Comparison of ENCODE assay signal across 11 cellular contexts in genomic region chr18:51107594-51108305, GRCh38.
A peak's percentile ranks its signal among the peaks of the same experiment; 100 is the strongest.
DNase-seq lines count a peak whose midpoint lies in the region; ATAC-seq, FAIRE-seq and TF ChIP-seq lines count a peak whose summit lies in the region.
"Had no signal": no experiment of that assay in that cellular context is flagged by ENCODE, and none has a peak within 500 bp of the region (broad histone marks: within the 10 kb centered on the region; RNA-seq: fewer than 3 reads in every experiment).

No MANE protein-coding gene starts in this region.

- H3K27me3 Mint-ChIP-seq in activated CD4-positive, alpha-beta memory T cell treated with anti-CD3 and anti-CD28 coated beads, Interleukin-2, amount 10 ng/mL, durations not matched to agents 7 days and 5 days, result no peaks in the 10 kb centered on the region

- peaks cover 7% of the 10 kb centered on the region for H3K4me1 ChIP-seq in DND-41 (ENCODE audit: insufficient read depth, low read length)
- H3K4me1 ChIP-seq in HCT116 (ENCODE audit: control insufficient read depth in 1 of 2, insufficient read depth in 2 of 2, low read length in 2 of 2), result peaks cover 0 to 12% of the 10 kb centered on the region in 2 experiments; a peak in 2 of 4 replicates
- H3K4me1 ChIP-seq in HepG2 (ENCODE audit: insufficient read depth, low read length), result peaks cover 10% of the 10 kb centered on the region
- no peaks in the 10 kb centered on the region for H3K4me1 ChIP-seq in ovary (ENCODE audit: insufficient read depth)

- H3K4me1 Mint-ChIP-seq in activated CD4-positive, alpha-beta memory T cell treated with anti-CD3 and anti-CD28 coated beads, Interleukin-2, amount 10 ng/mL, durations not matched to agents 7 days and 5 days, result peaks cover 22% of the 10 kb centered on the region

- no peak overlapping the region for H3K27ac ChIP-seq in DND-41 (ENCODE audit: low read length)
- H3K27ac ChIP-seq in HCT116 (ENCODE audit: low read depth, low read length), result no peak overlapping the region
- no peak overlapping the region for H3K27ac ChIP-seq in HepG2 (ENCODE audit: extremely low read length, insufficient read depth, low read length)
- H3K27ac ChIP-seq in ovary, result no peak overlapping the region
- H3K27ac ChIP-seq: epithelial cell of prostate, sigmoid colon, upper lobe of left lung had no signal

- no peaks in the 10 kb centered on the region for H3K27me3 ChIP-seq in DND-41 (ENCODE audit: insufficient read depth, low read length, poor library complexity)
- H3K27me3 ChIP-seq in HCT116 (ENCODE audit: insufficient read depth, low read length), result no peaks in the 10 kb centered on the region
- no peaks in the 10 kb centered on the region for H3K27me3 ChIP-seq in HepG2 (ENCODE audit: control insufficient read depth in 1 of 2, insufficient read depth in 2 of 2, low read length in 2 of 2)
- H3K27me3 ChIP-seq in ovary, result no peaks in the 10 kb centered on the region
- H3K27me3 ChIP-seq: sigmoid colon, upper lobe of left lung had no signal

- POLR2A ChIA-PET in HCT116 (lab: Charles Lee), result no interaction called here
- POLR2A ChIA-PET in activated CD4-positive, alpha-beta memory T cell treated with anti-CD3 and anti-CD28 coated beads, Interleukin-2, amount 10 ng/mL, durations not matched to agents 7 days and 5 days (lab: Charles Lee), result interaction anchor here (0.6 to 1.8 kb wide), 5 partner anchors 42 to 90 kb away, joined by 3 to 10 read pairs (median 4); partner anchors contain the start of genes MEX3C and SMAD4
- POLR2A ChIA-PET in HepG2 (lab: Yijun Ruan, JAX), result no interaction called here

- TF ChIP-seq EP300 in HepG2 (IDR thresholded peaks at IDR 0.05; ENCODE audit: low read depth in 2 of 2, low read length in 2 of 2) (no peak), HepG2 (CRISPR knock-in tag; IDR thresholded peaks at IDR 0.05; ENCODE audit: borderline replicate concordance) (no peak), ovary (IDR thresholded peaks at IDR 0.05) (no peak)

- no peak for FAIRE-seq in HepG2 (lab: Jason Lieb, UNC)

- no peaks in the 10 kb centered on the region for H3K9me3 Mint-ChIP-seq in activated CD4-positive, alpha-beta memory T cell treated with anti-CD3 and anti-CD28 coated beads, Interleukin-2, amount 10 ng/mL, durations not matched to agents 7 days and 5 days

- H3K79me2 ChIP-seq in DND-41 (ENCODE audit: insufficient read depth, low read length), result no peaks in the 10 kb centered on the region
- no peaks in the 10 kb centered on the region for H3K79me2 ChIP-seq in HCT116 (ENCODE audit: insufficient read depth, low read length)
- H3K79me2 ChIP-seq in HepG2 (ENCODE audit: insufficient read depth, low read length), result no peaks in the 10 kb centered on the region

- TF ChIP-seq POLR2A in HCT116 (IDR thresholded peaks at IDR 0.05; ENCODE audit: borderline replicate concordance, extremely low read depth, insufficient read depth, insufficient read length) (no peak), HepG2 (IDR thresholded peaks at IDR 0.05; ENCODE audit: insufficient read depth in 1 of 2, low read depth in 2 of 2, low read length in 2 of 2) (no peak), ovary (IDR thresholded peaks at IDR 0.05) (no peak)

- H4K20me1 ChIP-seq in DND-41 (ENCODE audit: insufficient read depth, low read length) (no peaks in the 10 kb centered on the region), HCT116 (ENCODE audit: insufficient read depth) (no peaks in the 10 kb centered on the region), HepG2 (ENCODE audit: insufficient read depth, low read length) (no peaks in the 10 kb centered on the region)

- H2AFZ ChIP-seq in DND-41 (ENCODE audit: low read depth, low read length) (peak overlapping the region; percentile 66), HCT116 (ENCODE audit: low read depth, low read length, poor library complexity, severe bottlenecking) (no peak overlapping the region), HepG2 (ENCODE audit: low read length) (no peak overlapping the region)

- H3K9me3 ChIP-seq in DND-41 (ENCODE audit: insufficient read depth, low read length, severe bottlenecking) (no peaks in the 10 kb centered on the region), HCT116 (ENCODE audit: control insufficient read depth in 1 of 2, insufficient read depth in 1 of 2, low read depth in 1 of 2, low read length in 2 of 2) (no peaks in the 10 kb centered on the region), HepG2 (ENCODE audit: low read length) (no peaks in the 10 kb centered on the region), ovary (no peaks in the 10 kb centered on the region)
- H3K9me3 ChIP-seq: sigmoid colon, upper lobe of left lung had no signal

- TF ChIP-seq RAD21 in HCT116 (IDR thresholded peaks at IDR 0.05; ENCODE audit: low read depth), result no peak
- no peak for TF ChIP-seq RAD21 in HepG2 (CRISPR knock-in tag; IDR thresholded peaks at IDR 0.05)

- RAD21 ChIA-PET in HCT116 (lab: Charles Lee; ENCODE audit: low non-redundant PET in 1 of 2, low total read pairs in 2 of 2, uncharacterized antibody in 2 of 2, unreplicated experiment in 2 of 2), result no interaction called here

- H3K4me2 ChIP-seq in DND-41 (ENCODE audit: insufficient read depth, low read length) (no peak overlapping the region), HCT116 (ENCODE audit: low read length) (peak overlapping the region; percentile 34; the same call in 1 of the 2 replicates), HepG2 (ENCODE audit: low read depth, low read length) (0 out of 2 replicates have a peak overlapping the region, but pooled peaks have one; percentile 5)

- no peak overlapping the region for H3K9ac ChIP-seq in DND-41 (ENCODE audit: low read depth, low read length)
- no peak overlapping the region for H3K9ac ChIP-seq in HCT116 (ENCODE audit: low read length)
- H3K9ac ChIP-seq in HepG2 (ENCODE audit: insufficient read depth, low read depth, low read length), result no peak overlapping the region

- CTCF ChIA-PET in HCT116 (lab: Charles Lee) (no interaction called here), HepG2 (lab: Yijun Ruan, JAX; ENCODE audit: low intra/inter-chr PET ratio, low total read pairs) (no interaction called here)
- CTCF ChIA-PET in activated CD4-positive, alpha-beta memory T cell treated with anti-CD3 and anti-CD28 coated beads, Interleukin-2, amount 10 ng/mL, durations not matched to agents 7 days and 5 days (lab: Charles Lee), result interaction anchor here (1.4 to 1.5 kb wide), 2 partner anchors 170 to 287 kb away, joined by 4 to 7 read pairs; no protein-coding TSS in a partner anchor

- DNase-seq in DND-41 (no peak), HCT116 (ENCODE audit: low read depth, low spot score) (no peak), HepG2 (ENCODE audit: low spot score) (no peak), NCI-H1417 treated with DMSO at 0.1 percent for 48 hours (lab: John Stamatoyannopoulos, UW) (no peak), GOT3 (lab: John Stamatoyannopoulos, UW) (no peak), ovary (no peak)
- DNase-seq in activated CD4-positive, alpha-beta memory T cell treated with anti-CD3 and anti-CD28 coated beads, Interleukin-2, amount 10 ng/mL, durations not matched to agents 7 days and 5 days, result no peak
- DNase-seq: NCI-H69, sigmoid colon had no signal

- H3K4me3 ChIP-seq in DND-41 (ENCODE audit: low read depth in 1 of 2, low read length in 2 of 2) (no peak overlapping the region), HCT116 (replicated peaks in 1 of 2; ENCODE audit: low read depth in 1 of 2, low read length in 2 of 2) (no peak overlapping the region), HepG2 (replicated peaks in 1 of 3; ENCODE audit: insufficient read depth in 1 of 3, low read depth in 2 of 3, low read length in 3 of 3) (no peak overlapping the region), ovary (no peak overlapping the region)
- H3K4me3 ChIP-seq: sigmoid colon, upper lobe of left lung had no signal

- ATAC-seq in DND-41 (ENCODE audit: insufficient read depth, low read depth) (peak; percentile 31; the same call in 1 of the 3 replicates), HCT116 (no peak), HepG2 (no peak)

- 53% methylated on average over 9 of the region's 9 CpGs for WGBS in HepG2 (ENCODE audit: low lambda C conversion rate)
- 66 to 74% (median 67%) methylated on average over 9 of the region's 9 CpGs for WGBS in ovary, 3 donors

- no peak for TF ChIP-seq CTCF in DND-41 (IDR thresholded peaks at IDR 0.05; ENCODE audit: borderline replicate concordance, extremely low read depth, low read length, poor library complexity, severe bottlenecking)
- TF ChIP-seq CTCF in HCT116 (IDR thresholded peaks at IDR 0.05 in 2 of 3, conservative IDR thresholded peaks at IDR 0.05 in 1 of 3; ENCODE audit: borderline replicate concordance in 1 of 3, insufficient read depth in 1 of 3, low read depth in 2 of 3, low read length in 2 of 3), result no peak
- TF ChIP-seq CTCF in HepG2 (CRISPR knock-in tag; IDR thresholded peaks at IDR 0.05), result no peak
- no peak for TF ChIP-seq CTCF in ovary (IDR thresholded peaks at IDR 0.05)

- no peaks in the 10 kb centered on the region for H3K36me3 Mint-ChIP-seq in activated CD4-positive, alpha-beta memory T cell treated with anti-CD3 and anti-CD28 coated beads, Interleukin-2, amount 10 ng/mL, durations not matched to agents 7 days and 5 days (ENCODE audit: low read depth)

- BruUV-seq in HCT116 (replicated peaks; lab: Mats Ljungman, UMichigan), result no TSS peak
- BruUV-seq in HepG2 (replicated peaks; lab: Mats Ljungman, UMichigan), result no TSS peak

- no peak overlapping the region for H3K4me3 Mint-ChIP-seq in activated CD4-positive, alpha-beta memory T cell treated with anti-CD3 and anti-CD28 coated beads, Interleukin-2, amount 10 ng/mL, durations not matched to agents 7 days and 5 days

- H3K36me3 ChIP-seq in DND-41 (ENCODE audit: insufficient read depth, low read length) (no peaks in the 10 kb centered on the region), HCT116 (ENCODE audit: control insufficient read depth in 1 of 2, insufficient read depth in 2 of 2, low read length in 2 of 2) (no peaks in the 10 kb centered on the region), HepG2 (replicated peaks in 1 of 2; ENCODE audit: control insufficient read depth in 1 of 2, insufficient read depth in 2 of 2, low read length in 2 of 2) (no peaks in the 10 kb centered on the region), ovary (no peaks in the 10 kb centered on the region)
- H3K36me3 ChIP-seq: sigmoid colon, upper lobe of left lung had no signal

- peak overlapping the region; percentile 15 for H3K27ac Mint-ChIP-seq in activated CD4-positive, alpha-beta memory T cell treated with anti-CD3 and anti-CD28 coated beads, Interleukin-2, amount 10 ng/mL, durations not matched to agents 7 days and 5 days

- no peaks in the 10 kb centered on the region for H3K9me2 ChIP-seq in HCT116 (ENCODE audit: insufficient read depth)

- in situ Hi-C loops in HepG2 (cut with HindIII; ENCODE audit: extremely low pct_ligation_motif_present, low pct_unique_long_range_greater_than_20kb), result loop anchor here (5.0 to 25.0 kb wide), 4 partner anchors 275 to 1580 kb away; no protein-coding TSS in a partner anchor

- intact Hi-C loops in HCT116 (cut with micrococcal nuclease) (no loop called here), HepG2 (cut with micrococcal nuclease; ENCODE audit: unreplicated experiment) (no loop called here), ovary (cut with DNase I) (loop anchor here in 1 of 4 donors (5.0 kb wide), 1 partner anchor 1385 kb away; no protein-coding TSS in a partner anchor)

TF ChIP-seq in HCT116, 20 proteins besides CTCF, POLR2A, EP300 and RAD21 (continues in another document):
- TF ChIP-seq ZFX (IDR thresholded peaks at IDR 0.05), result no peak

TF ChIP-seq in HepG2, 621 proteins besides CTCF, POLR2A, EP300 and RAD21 (continues in another document):
- TF ChIP-seq GABPA (IDR thresholded peaks at IDR 0.05; ENCODE audit: low read depth, low read length) (no peak), GABPA (CRISPR knock-in tag; IDR thresholded peaks at IDR 0.05; ENCODE audit: low read depth) (peak; percentile 38)
